In genomic region chr5:82393951-82394350, GRCh38 we compare ENCODE assay signal across 9 cellular contexts.
"Had no signal": no experiment of that assay in that cellular context is flagged by ENCODE, and none has a peak within 500 bp of the region (broad histone marks: within the 10 kb centered on the region; RNA-seq: fewer than 3 reads in every experiment).

No MANE protein-coding gene starts in this region.

- FAIRE-seq: HepG2 had no signal

- H3K9me3 Mint-ChIP-seq: HFFc6 had no signal

- H3K9ac ChIP-seq: GM23248 had no signal

- H2AFZ ChIP-seq: GM23248 had no signal

- ATAC-seq: HCT116, HepG2 had no signal

- DNase-seq: GM23248, GOT3, H7, HFFc6, KBM-7 had no signal

- H3K4me1 ChIP-seq: HAP-1 had no signal

- H3K4me3 Mint-ChIP-seq: HFFc6 had no signal

- H3K27ac Mint-ChIP-seq: HFFc6 had no signal

- H3K27ac ChIP-seq: GM23248, HL-60 had no signal

- H3K36me3 ChIP-seq: HAP-1 had no signal

- H3K4me3 ChIP-seq: GM23248, HAP-1 had no signal

- H3K9me3 ChIP-seq: HAP-1 had no signal
